In the genomic region with DNA sequence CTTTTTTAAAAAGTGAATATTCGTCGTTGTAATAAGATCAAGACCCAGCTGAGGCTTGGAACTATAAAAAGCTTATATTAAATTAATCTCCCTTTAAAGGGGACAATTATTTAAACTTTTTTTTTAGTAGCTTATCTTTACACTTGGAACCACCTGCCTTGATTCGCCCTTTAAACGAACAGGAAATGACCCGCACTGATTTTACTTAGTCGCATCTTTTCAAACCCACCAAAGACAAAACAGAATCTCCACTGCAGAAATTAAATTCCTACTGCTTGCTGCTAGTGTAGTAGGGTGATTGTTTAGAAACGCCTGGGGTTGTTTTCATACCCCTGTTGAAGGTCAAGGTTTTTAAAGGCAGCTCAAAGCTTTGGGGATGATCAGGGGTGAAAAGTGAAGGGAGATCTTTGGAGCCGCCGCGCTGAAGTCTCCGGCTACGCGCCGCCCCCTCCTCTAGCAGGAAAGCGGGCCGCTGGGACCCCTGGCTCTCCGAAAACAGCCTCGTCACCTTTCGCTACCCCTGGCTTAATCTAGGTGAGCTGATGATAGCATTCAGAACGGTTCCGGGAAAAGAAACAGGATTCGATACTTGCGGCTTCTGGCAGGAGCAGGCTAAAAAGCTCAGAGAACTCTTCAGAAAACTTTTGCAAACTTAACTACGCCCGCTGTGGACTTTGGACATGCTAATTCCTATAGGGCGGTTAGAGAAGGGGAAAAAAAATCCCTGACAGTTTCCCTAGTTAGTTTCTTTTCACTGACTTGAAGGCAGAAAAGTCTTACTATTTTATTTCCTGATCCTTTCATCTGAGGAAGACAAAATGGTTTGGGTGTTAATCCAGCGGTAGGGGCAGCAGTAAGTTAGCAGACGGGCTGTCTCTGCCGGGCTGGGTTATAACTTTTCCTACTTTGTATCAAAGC, we compare ENCODE assay signal across 1 cellular context.
A peak's percentile ranks its signal among the peaks of the same experiment; 100 is the strongest.
TF ChIP-seq lines count a peak whose summit lies in the region.

No MANE protein-coding gene starts in this region.

TF ChIP-seq in HepG2, 621 proteins besides CTCF, POLR2A, EP300 and RAD21 (continued from another document and continues in another):
- TF ChIP-seq ZNF501 (CRISPR knock-in tag; IDR thresholded peaks at IDR 0.05) (0 out of 2 replicates have a peak, but pooled peaks have one; percentile 49), CHD4 (IDR thresholded peaks at IDR 0.05; ENCODE audit: borderline replicate concordance, low read length) (no peak), MIER2 (CRISPR knock-in tag; IDR thresholded peaks at IDR 0.05) (no peak), NCOA2 (CRISPR knock-in tag; IDR thresholded peaks at IDR 0.05) (peak; percentile 11; the same call in 1 of the 2 replicates), HOXD1 (CRISPR knock-in tag; IDR thresholded peaks at IDR 0.05) (no peak), NBN (conservative IDR thresholded peaks at IDR 0.05) (no peak), RARA (CRISPR knock-in tag; IDR thresholded peaks at IDR 0.05) (peak; percentile 38), ZNF33B (CRISPR knock-in tag; IDR thresholded peaks at IDR 0.05) (no peak), MBNL3 (CRISPR knock-in tag; conservative IDR thresholded peaks at IDR 0.05) (no peak), ZNF430 (CRISPR knock-in tag; IDR thresholded peaks at IDR 0.05) (0 out of 2 replicates have a peak, but pooled peaks have one; percentile 10), MATR3 (CRISPR knock-in tag; IDR thresholded peaks at IDR 0.05) (no peak), SNAPC4 (CRISPR knock-in tag; IDR thresholded peaks at IDR 0.05) (no peak), SOX6 (IDR thresholded peaks at IDR 0.05) (no peak), SOX6 (CRISPR knock-in tag; IDR thresholded peaks at IDR 0.05) (no peak), HOXA9 (CRISPR knock-in tag; IDR thresholded peaks at IDR 0.05; ENCODE audit: borderline replicate concordance) (no peak), NONO (IDR thresholded peaks at IDR 0.05) (no peak), NONO (CRISPR knock-in tag; conservative IDR thresholded peaks at IDR 0.05) (no peak), TCF12 (IDR thresholded peaks at IDR 0.05) (no peak), TCF12 (CRISPR knock-in tag; IDR thresholded peaks at IDR 0.05) (no peak), NCOA1 (CRISPR knock-in tag; IDR thresholded peaks at IDR 0.05) (no peak), SALL1 (CRISPR knock-in tag; IDR thresholded peaks at IDR 0.05) (0 out of 2 replicates have a peak, but pooled peaks have one; percentile 26), ZNF709 (CRISPR knock-in tag; IDR thresholded peaks at IDR 0.05) (no peak), ZNF292 (CRISPR knock-in tag; IDR thresholded peaks at IDR 0.05; ENCODE audit: borderline replicate concordance, low read depth) (peak; percentile 42), KDM6A (CRISPR knock-in tag; IDR thresholded peaks at IDR 0.05; ENCODE audit: low read depth) (no peak), AKNA (CRISPR knock-in tag; IDR thresholded peaks at IDR 0.05; ENCODE audit: borderline replicate concordance) (no peak), SETDB1 (CRISPR knock-in tag; IDR thresholded peaks at IDR 0.05; ENCODE audit: borderline replicate concordance) (no peak), PHF8 (CRISPR knock-in tag; IDR thresholded peaks at IDR 0.05) (peak; percentile 31; the same call in 1 of the 2 replicates), TEAD2 (CRISPR knock-in tag; IDR thresholded peaks at IDR 0.05) (no peak), ATF2 (CRISPR knock-in tag; IDR thresholded peaks at IDR 0.05) (no peak), DNMT1 (CRISPR knock-in tag; IDR thresholded peaks at IDR 0.05) (no peak), ZNF678 (CRISPR knock-in tag; IDR thresholded peaks at IDR 0.05) (no peak), NFE2L2 (IDR thresholded peaks at IDR 0.05; ENCODE audit: low read length) (no peak), TFAP4 (IDR thresholded peaks at IDR 0.05; ENCODE audit: borderline replicate concordance, low read depth) (no peak), ZNF660 (CRISPR knock-in tag; IDR thresholded peaks at IDR 0.05; ENCODE audit: borderline replicate concordance, low read depth) (no peak), ZNF24 (IDR thresholded peaks at IDR 0.05) (no peak), ZNF354B (CRISPR knock-in tag; IDR thresholded peaks at IDR 0.05) (no peak), ZNF44 (CRISPR knock-in tag; IDR thresholded peaks at IDR 0.05) (no peak), DNMT3B (CRISPR knock-in tag; conservative IDR thresholded peaks at IDR 0.05) (0 out of 2 replicates have a peak, but pooled peaks have one; percentile 27), BRF2 (CRISPR knock-in tag; IDR thresholded peaks at IDR 0.05) (0 out of 2 replicates have a peak, but pooled peaks have one; percentile 38), ZNF10 (CRISPR knock-in tag; IDR thresholded peaks at IDR 0.05; ENCODE audit: borderline replicate concordance, low read depth) (no peak)
- TF ChIP-seq, protein P1, sequence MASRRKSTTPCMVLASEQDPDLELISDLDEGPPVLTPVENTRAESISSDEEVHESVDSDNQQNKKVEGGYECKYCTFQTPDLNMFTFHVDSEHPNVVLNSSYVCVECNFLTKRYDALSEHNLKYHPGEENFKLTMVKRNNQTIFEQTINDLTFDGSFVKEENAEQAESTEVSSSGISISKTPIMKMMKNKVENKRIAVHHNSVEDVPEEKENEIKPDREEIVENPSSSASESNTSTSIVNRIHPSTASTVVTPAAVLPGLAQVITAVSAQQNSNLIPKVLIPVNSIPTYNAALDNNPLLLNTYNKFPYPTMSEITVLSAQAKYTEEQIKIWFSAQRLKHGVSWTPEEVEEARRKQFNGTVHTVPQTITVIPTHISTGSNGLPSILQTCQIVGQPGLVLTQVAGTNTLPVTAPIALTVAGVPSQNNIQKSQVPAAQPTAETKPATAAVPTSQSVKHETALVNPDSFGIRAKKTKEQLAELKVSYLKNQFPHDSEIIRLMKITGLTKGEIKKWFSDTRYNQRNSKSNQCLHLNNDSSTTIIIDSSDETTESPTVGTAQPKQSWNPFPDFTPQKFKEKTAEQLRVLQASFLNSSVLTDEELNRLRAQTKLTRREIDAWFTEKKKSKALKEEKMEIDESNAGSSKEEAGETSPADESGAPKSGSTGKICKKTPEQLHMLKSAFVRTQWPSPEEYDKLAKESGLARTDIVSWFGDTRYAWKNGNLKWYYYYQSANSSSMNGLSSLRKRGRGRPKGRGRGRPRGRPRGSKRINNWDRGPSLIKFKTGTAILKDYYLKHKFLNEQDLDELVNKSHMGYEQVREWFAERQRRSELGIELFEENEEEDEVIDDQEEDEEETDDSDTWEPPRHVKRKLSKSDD (CRISPR knock-in tag; IDR thresholded peaks at IDR 0.05; ENCODE audit: low read depth) = no peak
- TF ChIP-seq, protein P2, sequence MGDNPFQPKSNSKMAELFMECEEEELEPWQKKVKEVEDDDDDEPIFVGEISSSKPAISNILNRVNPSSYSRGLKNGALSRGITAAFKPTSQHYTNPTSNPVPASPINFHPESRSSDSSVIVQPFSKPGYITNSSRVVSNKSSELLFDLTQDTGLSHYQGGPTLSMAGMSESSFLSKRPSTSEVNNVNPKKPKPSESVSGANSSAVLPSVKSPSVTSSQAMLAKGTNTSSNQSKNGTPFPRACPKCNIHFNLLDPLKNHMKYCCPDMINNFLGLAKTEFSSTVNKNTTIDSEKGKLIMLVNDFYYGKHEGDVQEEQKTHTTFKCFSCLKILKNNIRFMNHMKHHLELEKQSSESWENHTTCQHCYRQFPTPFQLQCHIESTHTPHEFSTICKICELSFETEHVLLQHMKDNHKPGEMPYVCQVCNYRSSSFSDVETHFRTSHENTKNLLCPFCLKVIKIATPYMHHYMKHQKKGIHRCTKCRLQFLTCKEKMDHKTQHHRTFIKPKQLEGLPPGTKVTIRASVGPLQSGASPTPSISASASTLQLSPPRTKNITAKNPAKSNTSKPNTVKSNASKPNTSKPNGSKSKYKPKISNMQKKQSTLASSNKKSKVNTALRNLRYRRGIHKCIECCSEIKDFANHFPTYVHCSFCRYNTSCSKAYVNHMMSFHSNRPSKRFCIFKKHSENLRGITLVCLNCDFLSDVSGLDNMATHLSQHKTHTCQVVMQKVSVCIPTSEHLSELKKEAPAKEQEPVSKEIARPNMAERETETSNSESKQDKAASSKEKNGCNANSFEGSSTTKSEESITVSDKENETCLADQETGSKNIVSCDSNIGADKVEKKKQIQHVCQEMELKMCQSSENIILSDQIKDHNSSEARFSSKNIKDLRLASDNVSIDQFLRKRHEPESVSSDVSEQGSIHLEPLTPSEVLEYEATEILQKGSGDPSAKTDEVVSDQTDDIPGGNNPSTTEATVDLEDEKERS (CRISPR knock-in tag; IDR thresholded peaks at IDR 0.05) = no peak
